Comparison of ENCODE assay signal across 8 cellular contexts in genomic region chr15:75620776-75621536, GRCh38. TPM values are rescaled to one million over a fixed set of nuclear protein-coding genes. Genes with fewer than 3 reads are reported as not detected.
DNase-seq lines count a peak whose midpoint lies in the region; ATAC-seq and TF ChIP-seq lines count a peak whose summit lies in the region.

No MANE protein-coding gene starts in this region.

- H3K27me3 ChIP-seq in left ventricle myocardium inferior (ENCODE audit: low read depth), result no peaks in the 10 kb centered on the region

- in situ Hi-C loops in GM13977 (cut with MboI; ENCODE audit: low pct_unique_long_range_greater_than_20kb, low sequenced_read_pairs, unreplicated experiment), result no loop called here

- H3K4me3 ChIP-seq in left ventricle myocardium inferior, result peak overlapping the region; percentile 37

- POLR2A ChIA-PET in GM10248 (lab: Yijun Ruan, JAX), result interaction anchor here (0.6 kb wide), 1 partner anchor 18 kb away, joined by 3 read pairs; no protein-coding TSS in a partner anchor

- H3K4me1 ChIP-seq in left ventricle myocardium inferior, result peaks cover 36% of the 10 kb centered on the region

- H3K36me3 ChIP-seq in left ventricle myocardium inferior, result peaks cover 47% of the 10 kb centered on the region

- H3K27me3 Mint-ChIP-seq in HFFc6 (ENCODE audit: insufficient read depth), result no peaks in the 10 kb centered on the region
- H3K27me3 Mint-ChIP-seq in activated T-helper 2 cell treated with anti-CD3 and anti-CD28 coated beads, Interferon-gamma antibody, Interleukin-2, Interleukin-4, amounts not matched to agents 10 μg/mL and 5 μg/mL and 100 μg/mL, durations not matched to agents 14 hours and 24 hours and 36 hours (ENCODE audit: low read depth), result no peaks in the 10 kb centered on the region

- peaks cover 27% of the 10 kb centered on the region for H3K4me1 Mint-ChIP-seq in HFFc6 (ENCODE audit: low read depth)
- H3K4me1 Mint-ChIP-seq in activated T-helper 2 cell treated with anti-CD3 and anti-CD28 coated beads, Interferon-gamma antibody, Interleukin-2, Interleukin-4, amounts not matched to agents 10 μg/mL and 5 μg/mL and 100 μg/mL, durations not matched to agents 14 hours and 24 hours and 36 hours (ENCODE audit: low read depth), result peaks cover 25% of the 10 kb centered on the region

- intact Hi-C loops in activated T-helper 2 cell treated with anti-CD3 and anti-CD28 coated beads, Interferon-gamma antibody, Interleukin-2, Interleukin-4, amounts not matched to agents 10 μg/mL and 5 μg/mL and 100 μg/mL, durations not matched to agents 14 hours and 24 hours and 36 hours (cut with micrococcal nuclease), result loop anchor here (10.0 kb wide), 1 partner anchor 836 kb away; the partner anchor contains the start of gene CSK
- intact Hi-C loops in left ventricle myocardium inferior (cut with micrococcal nuclease), result no loop called here

- peak overlapping the region; percentile 91 for H3K27ac Mint-ChIP-seq in HFFc6
- peak overlapping the region; percentile 86 for H3K27ac Mint-ChIP-seq in activated T-helper 2 cell treated with anti-CD3 and anti-CD28 coated beads, Interferon-gamma antibody, Interleukin-2, Interleukin-4, amounts not matched to agents 10 μg/mL and 5 μg/mL and 100 μg/mL, durations not matched to agents 14 hours and 24 hours and 36 hours

- no peaks in the 10 kb centered on the region for H3K9me3 Mint-ChIP-seq in HFFc6
- no peaks in the 10 kb centered on the region for H3K9me3 Mint-ChIP-seq in activated T-helper 2 cell treated with anti-CD3 and anti-CD28 coated beads, Interferon-gamma antibody, Interleukin-2, Interleukin-4, amounts not matched to agents 10 μg/mL and 5 μg/mL and 100 μg/mL, durations not matched to agents 14 hours and 24 hours and 36 hours

- DNase-seq in HFFc6 (peak; percentile 87), left ventricle myocardium inferior (peak; percentile 77), GM10248 (ENCODE audit: extremely low spot score) (no peak), GM13977 (ENCODE audit: low spot score) (no peak)
- DNase-seq in activated T-helper 2 cell treated with anti-CD3 and anti-CD28 coated beads, Interferon-gamma antibody, Interleukin-2, Interleukin-4, amounts not matched to agents 10 μg/mL and 5 μg/mL and 100 μg/mL, durations not matched to agents 14 hours and 24 hours and 36 hours (ENCODE audit: low spot score), result no peak
- peak; percentile 32 for DNase-seq in stimulated activated naive CD8-positive, alpha-beta T cell treated with anti-CD3 and anti-CD28 coated beads, Interleukin-15, Interleukin-2, amounts not matched to agents 100 U/mL and 50 U/mL, for 24 hours

- peak; percentile 61 for TF ChIP-seq CTCF in HFFc6 (IDR thresholded peaks at IDR 0.05)
- TF ChIP-seq CTCF in left ventricle myocardium inferior (IDR thresholded peaks at IDR 0.05; ENCODE audit: borderline replicate concordance), result peak; percentile 49
- no peak for TF ChIP-seq CTCF in GM10248 (IDR thresholded peaks at IDR 0.05; ENCODE audit: control extremely low read depth, extremely low read depth, low read depth, missing control alignments)
- TF ChIP-seq CTCF in GM13977 (IDR thresholded peaks at IDR 0.05; ENCODE audit: extremely low read depth, insufficient read depth, missing control alignments), result no peak

- H3K27ac ChIP-seq in left ventricle myocardium inferior (replicated peaks), result peak overlapping the region; percentile 81

- peak; percentile 20 for ATAC-seq in stimulated activated naive CD8-positive, alpha-beta T cell treated with anti-CD3 and anti-CD28 coated beads, Interleukin-15, Interleukin-2, amounts not matched to agents 100 U/mL and 50 U/mL, for 24 hours
- ATAC-seq in HG03457 (IDR thresholded peaks at IDR 0.05; ENCODE audit: unreplicated experiment) (no peak), GM19455 (IDR thresholded peaks at IDR 0.05; ENCODE audit: unreplicated experiment) (no peak)

- peaks cover 11% of the 10 kb centered on the region for H3K36me3 Mint-ChIP-seq in HFFc6 (ENCODE audit: low read depth)
- peaks cover 52% of the 10 kb centered on the region for H3K36me3 Mint-ChIP-seq in activated T-helper 2 cell treated with anti-CD3 and anti-CD28 coated beads, Interferon-gamma antibody, Interleukin-2, Interleukin-4, amounts not matched to agents 10 μg/mL and 5 μg/mL and 100 μg/mL, durations not matched to agents 14 hours and 24 hours and 36 hours (ENCODE audit: low read depth)

- H3K9me3 ChIP-seq in left ventricle myocardium inferior (replicated peaks), result no peaks in the 10 kb centered on the region

- peak overlapping the region; percentile 79 for H3K4me3 Mint-ChIP-seq in HFFc6
- peak overlapping the region; percentile 39 for H3K4me3 Mint-ChIP-seq in activated T-helper 2 cell treated with anti-CD3 and anti-CD28 coated beads, Interferon-gamma antibody, Interleukin-2, Interleukin-4, amounts not matched to agents 10 μg/mL and 5 μg/mL and 100 μg/mL, durations not matched to agents 14 hours and 24 hours and 36 hours (ENCODE audit: low read depth)

- CTCF ChIA-PET in GM10248 (lab: Yijun Ruan, JAX), result no interaction called here

RNA-seq across cellular contexts. Expression of gene SNUPN, which starts 4.6 kb away (rescaled TPM):
- total RNA-seq in HFFc6 (2021; fragmentation: NEBNext Ultra II Directional; extraction: Animal tissue kit (Norgen Biotek cat#: 25700)), result 10 to 100 TPM; 22.5 to 28.4 (median 25.1) TPM
- total RNA-seq in activated T-helper 2 cell treated with anti-CD3 and anti-CD28 coated beads, Interferon-gamma antibody, Interleukin-2, Interleukin-4, amounts not matched to agents 10 μg/mL and 5 μg/mL and 100 μg/mL, durations not matched to agents 14 hours and 24 hours and 36 hours, result 32.7 and 40.9 TPM in 2 replicates
- 19.5 TPM for total RNA-seq in left ventricle myocardium inferior

RNA-seq across cellular contexts. Expression of gene IMP3, which starts 19.1 kb away (rescaled TPM):
- 10 to 100 TPM; 55.1 to 62.9 (median 58.7) TPM for total RNA-seq in HFFc6 (2021; fragmentation: NEBNext Ultra II Directional; extraction: Animal tissue kit (Norgen Biotek cat#: 25700))
- 103 and 106 TPM in 2 replicates for total RNA-seq in activated T-helper 2 cell treated with anti-CD3 and anti-CD28 coated beads, Interferon-gamma antibody, Interleukin-2, Interleukin-4, amounts not matched to agents 10 μg/mL and 5 μg/mL and 100 μg/mL, durations not matched to agents 14 hours and 24 hours and 36 hours
- total RNA-seq in left ventricle myocardium inferior, result 49.1 TPM

RNA-seq across cellular contexts. Expression of gene SNX33, which starts 26.8 kb away (rescaled TPM):
- total RNA-seq in HFFc6 (2021; fragmentation: NEBNext Ultra II Directional; extraction: Animal tissue kit (Norgen Biotek cat#: 25700)), result 10 to 100 TPM; 23.3 to 28.1 (median 25.3) TPM
- 6.8 and 7.4 TPM in 2 replicates for total RNA-seq in activated T-helper 2 cell treated with anti-CD3 and anti-CD28 coated beads, Interferon-gamma antibody, Interleukin-2, Interleukin-4, amounts not matched to agents 10 μg/mL and 5 μg/mL and 100 μg/mL, durations not matched to agents 14 hours and 24 hours and 36 hours
- total RNA-seq in left ventricle myocardium inferior, result 11.4 TPM

RNA-seq across cellular contexts. Expression of gene PTPN9, which starts 41.8 kb away (rescaled TPM):
- 10 to 100 TPM; 27.9 to 36.3 (median 33.6) TPM for total RNA-seq in HFFc6 (2021; fragmentation: NEBNext Ultra II Directional; extraction: Animal tissue kit (Norgen Biotek cat#: 25700))
- total RNA-seq in activated T-helper 2 cell treated with anti-CD3 and anti-CD28 coated beads, Interferon-gamma antibody, Interleukin-2, Interleukin-4, amounts not matched to agents 10 μg/mL and 5 μg/mL and 100 μg/mL, durations not matched to agents 14 hours and 24 hours and 36 hours, result 30.4 and 32.3 TPM in 2 replicates
- 7.1 TPM for total RNA-seq in left ventricle myocardium inferior

Comparison
In these comparisons a context has a peak if more than half of its experiments do, and no peak if none do; other contexts are left out.
1. DNase-seq: peak in HFFc6 (single experiment), left ventricle myocardium inferior (single experiment) and stimulated activated naive CD8-positive, alpha-beta T cell treated with anti-CD3 and anti-CD28 coated beads, Interleukin-15, Interleukin-2, amounts not matched to agents 100 U/mL and 50 U/mL, for 24 hours (single experiment); none in activated T-helper 2 cell treated with anti-CD3 and anti-CD28 coated beads, Interferon-gamma antibody, Interleukin-2, Interleukin-4, amounts not matched to agents 10 μg/mL and 5 μg/mL and 100 μg/mL, durations not matched to agents 14 hours and 24 hours and 36 hours (single experiment), GM10248 (single experiment) and GM13977 (single experiment).
2. CTCF ChIP-seq: peak in HFFc6 (single experiment) and left ventricle myocardium inferior (single experiment); none in GM10248 (single experiment) and GM13977 (single experiment).